22 cellular contexts compared by ENCODE assay signal in genomic region chr20:13149371-13149770, GRCh38.
"Had no signal": no experiment of that assay in that cellular context is flagged by ENCODE, and none has a peak within 500 bp of the region (broad histone marks: within the 10 kb centered on the region; RNA-seq: fewer than 3 reads in every experiment).

No MANE protein-coding gene starts in this region.

- H3K27ac ChIP-seq: cardiac muscle cell, esophagus muscularis mucosa, parathyroid adenoma, spleen, testis, upper lobe of left lung had no signal

- DNase-seq: activated B cell treated with CpG ODN at 0.5 μM for 24 hours; activated CD4-positive, alpha-beta memory T cell treated with anti-CD3 and anti-CD28 coated beads, Interleukin-2, amount 10 ng/mL, durations not matched to agents 7 days and 5 days; activated CD4-positive, alpha-beta T cell treated with anti-CD3 and anti-CD28 coated beads for 4 hours; activated CD8-positive, alpha-beta memory T cell treated with anti-CD3 and anti-CD28 coated beads, Interleukin-2, amount 10 ng/mL, durations not matched to agents 7 days and 5 days; activated naive CD4-positive, alpha-beta T cell treated with Interleukin-2 at 50 U/mL for 16 hours; dermis blood vessel endothelial cell; effector memory CD4-positive, alpha-beta T cell; head of caudate nucleus; natural killer cell; spleen; stimulated activated CD4-positive, alpha-beta T cell treated with anti-CD3 and anti-CD28 coated beads, Interleukin-4, amount 100 ng/mL, for 4 hours; testis; upper lobe of left lung had no signal

- H3K9me3 ChIP-seq: spleen, testis, upper lobe of left lung had no signal

- ATAC-seq: activated CD8-positive, alpha-beta memory T cell treated with anti-CD3 and anti-CD28 coated beads, Interleukin-2, amount 10 ng/mL, durations not matched to agents 7 days and 5 days; natural killer cell; sciatic nerve; stimulated activated memory B cell treated with anti-CD40 and anti-IgM and Interleukin-4, amounts not matched to agents 10 μg/mL and 1 μg/mL and 100 μg/mL, for 72 hours had no signal

- H3K36me3 ChIP-seq: cardiac muscle cell had no signal

- H3K4me3 ChIP-seq: cardiac muscle cell, esophagus muscularis mucosa, lung, spleen, testis, upper lobe of left lung had no signal

- H3K4me1 ChIP-seq: esophagus muscularis mucosa, parathyroid adenoma, spleen had no signal

- FAIRE-seq: endothelial cell of umbilical vein, frontal cortex, keratinocyte had no signal

- H3K27me3 ChIP-seq: cardiac muscle cell, esophagus muscularis mucosa, testis, upper lobe of left lung had no signal

- H3K9ac ChIP-seq: parathyroid adenoma had no signal
